In the genomic region with DNA sequence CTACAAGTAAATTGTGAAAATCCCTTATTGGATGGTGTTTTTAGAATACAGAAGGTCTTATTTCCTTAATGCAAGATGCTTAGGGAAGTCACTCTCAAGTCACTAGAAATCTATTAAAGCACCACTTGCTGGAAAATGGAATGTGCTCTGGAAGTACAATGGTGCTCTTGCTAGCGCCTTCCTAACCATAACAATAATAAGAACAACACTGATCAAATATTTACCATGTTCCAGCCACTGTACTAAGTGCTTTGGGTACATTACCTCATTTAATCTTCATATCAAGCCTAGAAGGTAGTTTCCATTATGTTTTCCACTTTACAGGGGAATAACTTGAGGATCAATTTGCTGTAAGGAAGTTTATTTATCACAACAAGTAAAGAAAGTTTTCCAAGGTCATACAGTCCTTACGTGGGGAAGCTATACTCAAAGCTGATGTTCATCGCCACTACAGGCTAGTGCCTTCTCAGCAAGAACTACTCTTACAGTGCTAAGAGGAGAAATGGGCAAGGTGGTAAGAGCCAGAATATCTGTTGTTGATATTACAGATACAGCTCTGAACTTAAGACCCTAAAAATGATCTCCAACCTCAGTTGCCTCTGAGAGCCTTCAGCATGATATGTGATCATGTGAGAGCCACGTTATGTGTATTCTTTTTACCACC, we compare ENCODE assay signal across 12 cellular contexts. TPM values are rescaled to one million over a fixed set of nuclear protein-coding genes. Genes with fewer than 3 reads are reported as not detected.
"Had no signal": no experiment of that assay in that cellular context is flagged by ENCODE, and none has a peak within 500 bp of the region (broad histone marks: within the 10 kb centered on the region; RNA-seq: fewer than 3 reads in every experiment).

No MANE protein-coding gene starts in this region.

RNA-seq across cellular contexts. Expression of a gene that starts 22.1 kb away (rescaled TPM):
- total RNA-seq: activated B cell treated with CpG ODN at 0.5 μM for 24 hours; activated CD4-positive, alpha-beta memory T cell treated with anti-CD3 and anti-CD28 coated beads for 36 hours; activated CD4-positive, alpha-beta T cell treated with anti-CD3 and anti-CD28 coated beads for 36 hours; activated CD4-positive, alpha-beta T cell treated with anti-CD3 and anti-CD28 coated beads, Interleukin-2, amount 10 ng/mL, durations not matched to agents 24 days and 14 days; activated CD4-positive, alpha-beta T cell treated with anti-CD3 and anti-CD28 coated beads, Interleukin-2, amount 10 ng/mL, durations not matched to agents 7 days and 5 days; activated CD8-positive, alpha-beta memory T cell treated with anti-CD3 and anti-CD28 coated beads for 36 hours; activated CD8-positive, alpha-beta T cell treated with anti-CD3 and anti-CD28 coated beads for 36 hours; activated CD8-positive, alpha-beta T cell treated with anti-CD3 and anti-CD28 coated beads, Interleukin-2, amount 10 ng/mL, durations not matched to agents 7 days and 5 days; T-cell; T-helper 1 cell treated with Interleukin-12 subunit alpha and Interleukin-12 subunit beta and Interleukin-4 antibody, amounts not matched to agents 30 ng/mL and 1 ng/mL, for 36 hours; T-helper 2 cell treated with Interferon-gamma antibody and Interleukin-4, amounts not matched to agents 100 ng/mL and 5 ng/mL, for 36 hours; WTC11 had no signal
